Comparison of ENCODE assay signal across 9 cellular contexts in the genomic region with DNA sequence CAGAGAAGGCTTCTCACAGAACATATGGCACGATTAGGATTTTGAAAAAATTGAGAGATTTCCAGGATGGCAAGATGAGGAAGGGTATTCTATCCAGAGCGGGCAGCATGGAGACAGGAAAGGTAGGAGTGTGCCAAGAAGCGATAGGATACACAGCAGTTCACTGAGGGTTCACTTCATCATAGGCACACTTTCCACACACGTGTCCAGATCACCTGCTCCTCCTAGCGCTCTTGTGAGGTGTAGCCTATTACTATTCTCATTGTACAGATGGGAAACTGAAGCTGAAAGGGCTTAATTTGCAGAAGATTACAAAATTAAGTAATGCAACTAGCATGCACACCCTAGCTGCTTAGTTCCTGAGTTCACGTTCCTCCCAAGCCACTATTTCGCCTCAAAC. TPM values are rescaled to one million over a fixed set of nuclear protein-coding genes. Genes with fewer than 3 reads are reported as not detected.
DNase-seq lines count a peak whose midpoint lies in the region; ATAC-seq and TF ChIP-seq lines count a peak whose summit lies in the region.
"Had no signal": no experiment of that assay in that cellular context is flagged by ENCODE, and none has a peak within 500 bp of the region (broad histone marks: within the 10 kb centered on the region; RNA-seq: fewer than 3 reads in every experiment).

No MANE protein-coding gene starts in this region.

- ATAC-seq in right lobe of liver (peak in 3 of 4 donors; percentile 36 to 53 (median 38)), HG02571 (IDR thresholded peaks at IDR 0.05; ENCODE audit: unreplicated experiment) (no peak), gastrocnemius medialis (no peak)

- H3K4me1 ChIP-seq in right lobe of liver (no peaks in the 10 kb centered on the region), colonic mucosa (no peaks in the 10 kb centered on the region), gastrocnemius medialis (no peaks in the 10 kb centered on the region)

- H3K36me3 Mint-ChIP-seq in HFFc6 (ENCODE audit: low read depth), result no peaks in the 10 kb centered on the region
- no peaks in the 10 kb centered on the region for H3K36me3 Mint-ChIP-seq in Calu3 (ENCODE audit: insufficient read depth, unreplicated experiment)

- intact Hi-C loops in right lobe of liver (cut with DNase I) (no loop called here), colonic mucosa (cut with DNase I) (no loop called here), gastrocnemius medialis (cut with DNase I; ENCODE audit: low total_unique reads) (no loop called here), Calu3 (cut with micrococcal nuclease; ENCODE audit: unreplicated experiment) (no loop called here)

- H3K27ac ChIP-seq in right lobe of liver, result no peak overlapping the region
- no peak overlapping the region for H3K27ac ChIP-seq in colonic mucosa
- no peak overlapping the region for H3K27ac ChIP-seq in gastrocnemius medialis

- H3K4me3 ChIP-seq in right lobe of liver (no peak overlapping the region), colonic mucosa (no peak overlapping the region), gastrocnemius medialis (no peak overlapping the region)

- H3K9me3 ChIP-seq in right lobe of liver, result no peaks in the 10 kb centered on the region
- H3K9me3 ChIP-seq in colonic mucosa, result no peaks in the 10 kb centered on the region
- H3K9me3 ChIP-seq in gastrocnemius medialis, result no peaks in the 10 kb centered on the region

- BruUV-seq in Calu3 (replicated peaks; lab: Mats Ljungman, UMichigan), result no TSS peak

- H3K27ac Mint-ChIP-seq in HFFc6 (no peak overlapping the region), Calu3 (ENCODE audit: unreplicated experiment) (no peak overlapping the region)
- H3K27ac Mint-ChIP-seq: stimulated activated naive CD8-positive, alpha-beta T cell treated with anti-CD3 and anti-CD28 coated beads, Interleukin-15, Interleukin-2, amounts not matched to agents 100 ng/mL and 50 ng/mL, for 24 hours had no signal

- H3K9ac ChIP-seq in colonic mucosa (ENCODE audit: low read depth in 2 of 2, low read length in 2 of 2), result no peak overlapping the region

- 43% methylated on average over 5 of the region's 7 CpGs for WGBS in right lobe of liver (ENCODE audit: insufficient coverage, low coverage, low lambda C conversion rate, missing lambda C conversion rate)

- peak; percentile 43 for DNase-seq in G401 (ENCODE audit: low spot score)
- no peak for DNase-seq in HFFc6
- peak; percentile 31 for DNase-seq in SHP77 treated with DMSO at 0.1 percent for 48 hours (lab: John Stamatoyannopoulos, UW)
- DNase-seq in right lobe of liver, result no peak
- DNase-seq in colonic mucosa, result no peak
- no peak for DNase-seq in gastrocnemius medialis
- DNase-seq in Calu3, result no peak

- H3K4me3 Mint-ChIP-seq in HFFc6 (peak overlapping the region; percentile 44; the same call in 1 of the 2 replicates), Calu3 (ENCODE audit: low read depth, unreplicated experiment) (no peak overlapping the region)
- H3K4me3 Mint-ChIP-seq: stimulated activated naive CD8-positive, alpha-beta T cell treated with anti-CD3 and anti-CD28 coated beads, Interleukin-15, Interleukin-2, amounts not matched to agents 100 ng/mL and 50 ng/mL, for 24 hours had no signal

- H3K27me3 ChIP-seq in right lobe of liver (no peaks in the 10 kb centered on the region), colonic mucosa (no peaks in the 10 kb centered on the region), gastrocnemius medialis (peaks cover 0 to 3% (median 0%) of the 10 kb centered on the region in 3 donors)

- peaks cover 26% of the 10 kb centered on the region for H3K4me1 Mint-ChIP-seq in HFFc6 (ENCODE audit: low read depth)
- H3K4me1 Mint-ChIP-seq in Calu3 (ENCODE audit: low read depth, unreplicated experiment), result peaks cover 8% of the 10 kb centered on the region

- H3K9me3 Mint-ChIP-seq in HFFc6 (no peaks in the 10 kb centered on the region), Calu3 (ENCODE audit: low read depth, unreplicated experiment) (no peaks in the 10 kb centered on the region)
- H3K9me3 Mint-ChIP-seq: stimulated activated naive CD8-positive, alpha-beta T cell treated with anti-CD3 and anti-CD28 coated beads, Interleukin-15, Interleukin-2, amounts not matched to agents 100 ng/mL and 50 ng/mL, for 24 hours had no signal

- TF ChIP-seq POLR2A in right lobe of liver (IDR thresholded peaks at IDR 0.05) (no peak), gastrocnemius medialis (IDR thresholded peaks at IDR 0.05) (no peak)

- CTCF ChIA-PET in Calu3 (lab: Charles Lee), result no interaction called here

- H3K27me3 Mint-ChIP-seq in HFFc6 (ENCODE audit: insufficient read depth) (peaks cover 13% of the 10 kb centered on the region), Calu3 (ENCODE audit: unreplicated experiment) (peaks cover 31% of the 10 kb centered on the region)

- TF ChIP-seq CTCF in HFFc6 (IDR thresholded peaks at IDR 0.05) (no peak), right lobe of liver (IDR thresholded peaks at IDR 0.05) (no peak), colonic mucosa (IDR thresholded peaks at IDR 0.05) (no peak), gastrocnemius medialis (IDR thresholded peaks at IDR 0.05 in 4 of 5, conservative IDR thresholded peaks at IDR 0.05 in 1 of 5) (no peak), Calu3 (IDR thresholded peaks at IDR 0.05; ENCODE audit: unreplicated experiment) (no peak)

- no peaks in the 10 kb centered on the region for H3K36me3 ChIP-seq in right lobe of liver
- H3K36me3 ChIP-seq in colonic mucosa, result no peaks in the 10 kb centered on the region
- no peaks in the 10 kb centered on the region for H3K36me3 ChIP-seq in gastrocnemius medialis

- in situ Hi-C loops in G401 (cut with HindIII; ENCODE audit: low sequenced_read_pairs) (no loop called here), gastrocnemius medialis (cut with MboI; ENCODE audit: low sequenced_read_pairs in 4 of 4) (loop anchor here in 2 of 4 donors (25.0 kb wide), 2 partner anchors 487 to 1012 kb away; partner anchors contain the start of gene MAP2K4 (in 1 of the 2))

RNA-seq across cellular contexts. Expression of gene ELAC2, which starts 6.2 kb away (rescaled TPM):
- 114 and 119 TPM in 2 replicates for total RNA-seq in G401 (2014; rRNA removed; shearing (Covaris generic))
- 10 to 100 TPM; 49.8 to 63.8 (median 55.7) TPM for total RNA-seq in HFFc6 (2021; fragmentation: NEBNext Ultra II Directional; extraction: Animal tissue kit (Norgen Biotek cat#: 25700))
- total RNA-seq in right lobe of liver, result 10 to 100 TPM; 28.7 to 72.8 (median 36.2) TPM
- total RNA-seq in colonic mucosa, result 10 to 100 TPM; 42.9 to 59.7 TPM
- total RNA-seq in gastrocnemius medialis, result 10 to 100 TPM; 70.7 to 78.7 (median 76.2) TPM
- 39.8 and 43.3 TPM in 2 replicates for total RNA-seq in Calu3 (2022)

Comparison
In these comparisons a context has a peak if more than half of its experiments do, and no peak if none do; other contexts are left out.
1. DNase-seq: peak in G401 (single experiment) and SHP77 treated with DMSO at 0.1 percent for 48 hours (single experiment); none in HFFc6 (single experiment), right lobe of liver (0 of 3), colonic mucosa (single experiment), gastrocnemius medialis (0 of 2) and Calu3 (single experiment).
2. ATAC-seq: peak in right lobe of liver (3 of 4); none in HG02571 (single experiment) and gastrocnemius medialis (0 of 2).